18 cellular contexts compared by ENCODE assay signal in the genomic region with DNA sequence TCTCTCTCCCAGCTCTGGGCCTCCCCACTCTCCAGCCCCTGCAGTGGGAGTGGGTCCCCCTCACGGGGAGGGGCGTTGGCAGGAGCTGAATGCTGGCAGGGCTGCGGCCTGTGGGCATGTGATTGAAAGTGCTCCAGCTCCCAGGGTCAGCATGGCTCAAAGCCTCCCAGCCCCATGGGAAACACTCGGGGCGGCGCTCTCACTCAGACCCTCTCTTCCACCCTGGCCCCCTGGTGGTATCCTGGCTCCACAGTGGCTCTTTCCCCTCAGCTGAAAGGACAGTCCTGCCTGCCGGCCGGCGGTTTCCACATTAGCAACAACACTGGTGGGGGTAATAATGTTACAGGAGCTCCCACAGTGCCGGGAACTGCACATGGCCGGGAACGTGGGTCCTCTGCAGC. TPM values are rescaled to one million over a fixed set of nuclear protein-coding genes. Genes with fewer than 3 reads are reported as not detected.
DNase-seq lines count a peak whose midpoint lies in the region; ATAC-seq and TF ChIP-seq lines count a peak whose summit lies in the region.
"Had no signal": no experiment of that assay in that cellular context is flagged by ENCODE, and none has a peak within 500 bp of the region (broad histone marks: within the 10 kb centered on the region; RNA-seq: fewer than 3 reads in every experiment).

No MANE protein-coding gene starts in this region.

- H3K4me3 Mint-ChIP-seq in nephron (no peak overlapping the region), natural killer cell (no peak overlapping the region), endothelial cell (ENCODE audit: unreplicated experiment) (no peak overlapping the region)

- H3K27me3 ChIP-seq in adipocyte (replicated peaks; ENCODE audit: control insufficient read depth, insufficient read depth, low read length) (no peaks in the 10 kb centered on the region), esophagus squamous epithelium (no peaks in the 10 kb centered on the region), tibial artery (no peaks in the 10 kb centered on the region)

- no peak for ATAC-seq in GM18873 (IDR thresholded peaks at IDR 0.05; ENCODE audit: low FRiP score, unreplicated experiment)
- ATAC-seq in natural killer cell = no peak

- H3K4me1 ChIP-seq in adipocyte (ENCODE audit: control insufficient read depth, insufficient read depth, low read length) = peaks cover 27% of the 10 kb centered on the region
- H3K4me1 ChIP-seq in esophagus squamous epithelium = peaks cover 9 to 78% (median 34%) of the 10 kb centered on the region in 3 donors
- H3K4me1 ChIP-seq in tibial artery = peaks cover 3 to 67% (median 41%) of the 10 kb centered on the region in 4 donors

- H3K4me1 Mint-ChIP-seq in nephron = peaks cover 36% of the 10 kb centered on the region
- peaks cover 0 to 6% of the 10 kb centered on the region in 2 donors for H3K4me1 Mint-ChIP-seq in natural killer cell
- H3K4me1 Mint-ChIP-seq in endothelial cell (ENCODE audit: unreplicated experiment) = peaks cover 11% of the 10 kb centered on the region

- 63 to 74% methylated on average over 7 to 8 of the region's 12 CpGs for WGBS in esophagus squamous epithelium, 2 donors

- peak overlapping the region in 2 of 3 experiments; percentile 71 to 82 for H3K27ac Mint-ChIP-seq in nephron
- no peak overlapping the region for H3K27ac Mint-ChIP-seq in natural killer cell
- no peak overlapping the region for H3K27ac Mint-ChIP-seq in endothelial cell (ENCODE audit: unreplicated experiment)
- H3K27ac Mint-ChIP-seq: IgD-negative memory B cell had no signal

- H3K36me3 Mint-ChIP-seq in nephron (ENCODE audit: low read depth) (peaks cover 39% of the 10 kb centered on the region), natural killer cell (peaks cover 9% of the 10 kb centered on the region), endothelial cell (ENCODE audit: low read depth, unreplicated experiment) (peaks cover 30% of the 10 kb centered on the region)

- DNase-seq in adipocyte (ENCODE audit: low read depth) (no peak), esophagus squamous epithelium (lab: John Stamatoyannopoulos, UW) (no peak), tibial artery (peak in 1 of 2 donors; percentile 71), natural killer cell (no peak), endothelial cell (ENCODE audit: low spot score) (no peak), GOT3 (lab: John Stamatoyannopoulos, UW) (no peak)
- DNase-seq: activated T-cell treated with anti-CD3 and anti-CD28 coated beads, Interleukin-2, amount 50 U/mL, for 1 hour; DND-41; erythroblast; NCI-H1417; NCI-H345; stimulated activated CD4-positive, alpha-beta T cell treated with anti-CD3 and anti-CD28 coated beads, Interleukin-2, amount 100 ng/mL, for 48 hours; T-helper 1 cell had no signal

- peak overlapping the region; percentile 25 for H3K9ac ChIP-seq in adipocyte (ENCODE audit: low read length)

- H3K27me3 Mint-ChIP-seq in nephron (ENCODE audit: low read depth) = peaks cover 3% of the 10 kb centered on the region
- no peaks in the 10 kb centered on the region for H3K27me3 Mint-ChIP-seq in natural killer cell (ENCODE audit: low read depth in 2 of 2)
- peaks cover 4% of the 10 kb centered on the region for H3K27me3 Mint-ChIP-seq in endothelial cell (ENCODE audit: unreplicated experiment)
- H3K27me3 Mint-ChIP-seq: IgD-negative memory B cell had no signal

- TF ChIP-seq CTCF in esophagus squamous epithelium (IDR thresholded peaks at IDR 0.05) = peak in 1 of 6 experiments; percentile 7
- TF ChIP-seq CTCF in nephron (IDR thresholded peaks at IDR 0.05; ENCODE audit: unreplicated experiment in 3 of 3) = peak in 2 of 3 experiments; percentile 21 to 36
- TF ChIP-seq CTCF in tibial artery (IDR thresholded peaks at IDR 0.05) = no peak
- no peak for TF ChIP-seq CTCF in natural killer cell (IDR thresholded peaks at IDR 0.05)
- no peak for TF ChIP-seq CTCF in endothelial cell (IDR thresholded peaks at IDR 0.05; ENCODE audit: unreplicated experiment)

- intact Hi-C loops in esophagus squamous epithelium (cut with DNase I) (no loop called here), tibial artery (cut with DNase I; ENCODE audit: low total_unique reads) (no loop called here), natural killer cell (cut with micrococcal nuclease) (no loop called here)

- H3K27ac ChIP-seq in esophagus squamous epithelium (peak overlapping the region in 3 of 4 donors; percentile 7 to 63 (median 42)), tibial artery (peak overlapping the region; percentile 47 to 54)
- H3K27ac ChIP-seq: C4-2B had no signal

- no peak for TF ChIP-seq POLR2A in esophagus squamous epithelium (IDR thresholded peaks at IDR 0.05)

- H3K36me3 ChIP-seq in adipocyte (ENCODE audit: control insufficient read depth, insufficient read depth, low read length, severe bottlenecking) (peaks cover 53% of the 10 kb centered on the region), esophagus squamous epithelium (peaks cover 16 to 91% (median 24%) of the 10 kb centered on the region in 3 donors), tibial artery (peaks cover 0 to 73% (median 36%) of the 10 kb centered on the region in 3 donors)

- H3K9me3 ChIP-seq in adipocyte (ENCODE audit: control insufficient read depth, low read length) = no peaks in the 10 kb centered on the region
- no peaks in the 10 kb centered on the region for H3K9me3 ChIP-seq in esophagus squamous epithelium
- H3K9me3 ChIP-seq in tibial artery = no peaks in the 10 kb centered on the region

- H3K4me3 ChIP-seq in adipocyte (ENCODE audit: low read length) (no peak overlapping the region), esophagus squamous epithelium (no peak overlapping the region), tibial artery (no peak overlapping the region)

- H3K9me3 Mint-ChIP-seq in nephron = no peaks in the 10 kb centered on the region
- no peaks in the 10 kb centered on the region for H3K9me3 Mint-ChIP-seq in natural killer cell
- H3K9me3 Mint-ChIP-seq in endothelial cell (ENCODE audit: unreplicated experiment) = no peaks in the 10 kb centered on the region
- H3K9me3 Mint-ChIP-seq: IgD-negative memory B cell had no signal

RNA-seq across cellular contexts. Expression of a gene that starts 35.5 kb away (rescaled TPM):
- total RNA-seq in esophagus squamous epithelium (10 to 100 TPM; 13.7 to 23.3 (median 16.1) TPM), natural killer cell (10 to 100 TPM; 13.1 to 18.8 (median 16.2) TPM), endothelial cell (ENCODE audit: unreplicated experiment) (20.8 TPM)

RNA-seq across cellular contexts. Expression of a gene that starts 39.9 kb away (rescaled TPM):
- total RNA-seq in esophagus squamous epithelium (10 to 100 TPM; 83.7 to 90.4 (median 87.0) TPM), natural killer cell (10 to 100 TPM; 77.9 to 99.8 (median 89.5) TPM), endothelial cell (ENCODE audit: unreplicated experiment) (83.5 TPM)

RNA-seq across cellular contexts. Expression of a gene that starts 40.3 kb away (rescaled TPM):
- total RNA-seq in esophagus squamous epithelium (10 to 100 TPM; 21.5 to 47.3 (median 41.5) TPM), natural killer cell (10 to 100 TPM; 31.8 to 41.8 (median 37.6) TPM), endothelial cell (ENCODE audit: unreplicated experiment) (54.6 TPM)

RNA-seq across cellular contexts. Expression of a gene that starts 52.0 kb away (rescaled TPM):
- total RNA-seq in esophagus squamous epithelium (1 to 10 TPM in 2 of 4 donors, under 1 TPM in 2; 0.19 to 2.7 (median 0.73) TPM), natural killer cell (not detected), endothelial cell (ENCODE audit: unreplicated experiment) (not detected)
- total RNA-seq: pulmonary artery endothelial cell had no signal

Comparison
In these comparisons a context has a peak if more than half of its experiments do, and no peak if none do; other contexts are left out.
1. CTCF ChIP-seq: peak in nephron (2 of 3); none in tibial artery (0 of 2), natural killer cell (single experiment) and endothelial cell (single experiment).
2. H3K27ac Mint-ChIP-seq: peak in nephron (2 of 3); none in natural killer cell (0 of 2) and endothelial cell (single experiment).